Comparison of ENCODE assay signal across 8 cellular contexts in the genomic region with DNA sequence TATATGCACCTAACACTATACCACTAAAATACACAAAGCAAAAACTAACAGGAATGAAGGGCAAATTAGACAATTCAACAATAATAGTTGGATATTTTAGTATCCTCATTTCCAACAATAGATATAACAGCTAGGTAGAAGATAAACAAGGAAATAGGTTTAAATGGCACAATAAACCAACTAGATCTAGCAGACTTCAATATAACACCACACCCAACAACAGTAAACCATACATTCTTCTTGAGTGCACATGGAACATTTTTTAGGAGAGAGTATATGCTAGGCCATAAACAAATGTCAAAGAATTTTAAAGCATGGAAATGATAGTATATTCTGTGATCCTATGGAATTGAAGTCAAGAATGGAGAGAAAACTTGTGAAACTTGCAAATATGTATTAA.
"Had no signal": no experiment of that assay in that cellular context is flagged by ENCODE, and none has a peak within 500 bp of the region (broad histone marks: within the 10 kb centered on the region; RNA-seq: fewer than 3 reads in every experiment).

No MANE protein-coding gene starts in this region.

- FAIRE-seq: G401.6, GM12878, GM12891, GM12892, GM18507, GM19239 had no signal

- ATAC-seq: GM12878 had no signal

- DNase-seq: GDM1, GF-D8 had no signal

- H3K4me3 ChIP-seq: GM12878 had no signal
